ENCODE assay signal across 26 cellular contexts in the genomic region with DNA sequence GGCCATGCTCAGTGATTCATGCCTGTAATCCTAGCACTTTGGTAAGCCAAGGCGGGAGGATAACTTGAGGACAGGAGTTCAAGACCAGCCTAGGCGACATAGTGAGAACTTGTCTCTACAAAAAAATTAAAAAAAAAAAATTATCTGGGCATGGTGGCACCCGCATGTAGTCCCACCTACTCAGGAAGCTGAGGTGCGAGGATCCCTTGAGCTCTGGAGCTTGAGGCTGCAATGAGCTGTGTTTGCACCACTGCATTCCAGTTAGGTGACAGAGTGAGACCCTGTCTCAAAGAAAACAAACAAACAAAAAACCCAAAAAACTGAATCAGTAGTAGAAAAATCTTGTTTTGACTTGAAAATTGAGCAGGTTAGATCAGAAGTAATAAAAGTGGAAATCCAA.
DNase-seq lines count a peak whose midpoint lies in the region; ATAC-seq and TF ChIP-seq lines count a peak whose summit lies in the region.
"Had no signal": no experiment of that assay in that cellular context is flagged by ENCODE, and none has a peak within 500 bp of the region (broad histone marks: within the 10 kb centered on the region; RNA-seq: fewer than 3 reads in every experiment).

No MANE protein-coding gene starts in this region.

- H3K4me1 ChIP-seq in cardiac muscle cell (ENCODE audit: low read depth): peaks cover 86% of the 10 kb centered on the region
- H3K4me1 ChIP-seq in right cardiac atrium (ENCODE audit: control insufficient read depth, insufficient read depth, low read length): peaks cover 2% of the 10 kb centered on the region
- H3K4me1 ChIP-seq in ascending aorta: peaks cover 19 to 79% of the 10 kb centered on the region in 2 donors
- peaks cover 0 to 90% (median 38%) of the 10 kb centered on the region in 4 donors for H3K4me1 ChIP-seq in tibial artery
- H3K4me1 ChIP-seq: body of pancreas, psoas muscle had no signal

- over 99% methylated on average over 4 of the region's 4 CpGs for whole genome bisulfite sequencing in right cardiac atrium

- H3K4me1 Mint-ChIP-seq in nephron: peaks cover 78% of the 10 kb centered on the region

- ATAC-seq in right cardiac atrium (no peak), GM19397 (IDR thresholded peaks at IDR 0.05; ENCODE audit: unreplicated experiment) (no peak), HG02588 (IDR thresholded peaks at IDR 0.05; ENCODE audit: unreplicated experiment) (no peak), HG03175 (IDR thresholded peaks at IDR 0.05; ENCODE audit: unreplicated experiment) (no peak)
- ATAC-seq: activated naive CD4-positive, alpha-beta T cell treated with anti-CD3 and anti-CD28 coated beads, Interleukin-2, amount 50 U/mL, for 72 hours; body of pancreas; naive thymus-derived CD8-positive, alpha-beta T cell; psoas muscle had no signal

- intact Hi-C loops in right cardiac atrium (cut with DNase I) (no loop called here), ascending aorta (cut with DNase I) (no loop called here), tibial artery (cut with DNase I; ENCODE audit: low total_unique reads) (no loop called here)

- no peak overlapping the region for H3K4me3 Mint-ChIP-seq in nephron
- H3K4me3 Mint-ChIP-seq: dendritic cell treated with granulocyte-macrophage colony-stimulating factor and Interleukin-4, amounts not matched to agents 40 ng/mL and 50 ng/mL, for 4 days; naive thymus-derived CD8-positive, alpha-beta T cell; stimulated activated naive CD8-positive, alpha-beta T cell treated with anti-CD3 and anti-CD28 coated beads, Interleukin-15, Interleukin-2, amounts not matched to agents 100 ng/mL and 50 ng/mL, for 24 hours had no signal

- no peaks in the 10 kb centered on the region for H3K9me3 ChIP-seq in cardiac muscle cell (ENCODE audit: low read depth)
- H3K9me3 ChIP-seq in right cardiac atrium (ENCODE audit: control insufficient read depth, low read length): no peaks in the 10 kb centered on the region
- no peaks in the 10 kb centered on the region for H3K9me3 ChIP-seq in ascending aorta
- H3K9me3 ChIP-seq in tibial artery: no peaks in the 10 kb centered on the region
- H3K9me3 ChIP-seq: body of pancreas, psoas muscle had no signal

- H3K36me3 Mint-ChIP-seq in nephron (ENCODE audit: low read depth): no peaks in the 10 kb centered on the region
- H3K36me3 Mint-ChIP-seq: activated naive CD4-positive, alpha-beta T cell treated with anti-CD3 and anti-CD28 coated beads, Interleukin-2, amount 50 U/mL, for 72 hours had no signal

- H3K27me3 ChIP-seq in cardiac muscle cell (no peaks in the 10 kb centered on the region), right cardiac atrium (ENCODE audit: control insufficient read depth, insufficient read depth) (no peaks in the 10 kb centered on the region), ascending aorta (no peaks in the 10 kb centered on the region), tibial artery (no peaks in the 10 kb centered on the region)
- H3K27me3 ChIP-seq: body of pancreas had no signal

- no peak for TF ChIP-seq CTCF in cardiac muscle cell (IDR thresholded peaks at IDR 0.05; ENCODE audit: low read depth, low read length)
- TF ChIP-seq CTCF in ascending aorta (IDR thresholded peaks at IDR 0.05): no peak
- TF ChIP-seq CTCF in nephron (IDR thresholded peaks at IDR 0.05; ENCODE audit: unreplicated experiment in 3 of 3): no peak
- TF ChIP-seq CTCF in tibial artery (IDR thresholded peaks at IDR 0.05): no peak

- H3K9me3 Mint-ChIP-seq in nephron: no peaks in the 10 kb centered on the region
- H3K9me3 Mint-ChIP-seq: activated naive CD4-positive, alpha-beta T cell treated with anti-CD3 and anti-CD28 coated beads, Interleukin-2, amount 50 U/mL, for 72 hours; dendritic cell treated with granulocyte-macrophage colony-stimulating factor and Interleukin-4, amounts not matched to agents 40 ng/mL and 50 ng/mL, for 4 days; naive thymus-derived CD8-positive, alpha-beta T cell; stimulated activated naive CD8-positive, alpha-beta T cell treated with anti-CD3 and anti-CD28 coated beads, Interleukin-15, Interleukin-2, amounts not matched to agents 100 ng/mL and 50 ng/mL, for 24 hours had no signal

- H3K36me3 ChIP-seq in cardiac muscle cell: no peaks in the 10 kb centered on the region
- no peaks in the 10 kb centered on the region for H3K36me3 ChIP-seq in ascending aorta
- H3K36me3 ChIP-seq in tibial artery: no peaks in the 10 kb centered on the region

- DNase-seq in cardiac muscle cell (ENCODE audit: low read depth in 1 of 2, low spot score in 1 of 2) (no peak), right cardiac atrium (no peak), ascending aorta (ENCODE audit: low spot score in 2 of 2) (no peak), tibial artery (no peak)
- DNase-seq: 8988T; activated CD4-positive, alpha-beta T cell treated with anti-CD3 and anti-CD28 coated beads for 1 hour; activated T-cell treated with anti-CD3 and anti-CD28 coated beads, Interleukin-2, amount 50 U/mL, for 48 hours; body of pancreas; DMS79 treated with DMSO at 0.1 percent for 48 hours; erythroblast; foreskin melanocyte; kidney; naive thymus-derived CD8-positive, alpha-beta T cell; NCI-H2107; NCI-H524 treated with DMSO at 0.1 percent for 48 hours; psoas muscle; small intestine; stimulated activated CD4-positive, alpha-beta T cell treated with anti-CD3 and anti-CD28 coated beads, Interleukin-4, amount 100 ng/mL, for 1 hour had no signal

- H3K27ac ChIP-seq in cardiac muscle cell: peak overlapping the region; percentile 84
- H3K27ac ChIP-seq in right cardiac atrium (ENCODE audit: low read length): no peak overlapping the region
- peak overlapping the region; percentile 64 to 72 for H3K27ac ChIP-seq in ascending aorta
- H3K27ac ChIP-seq in tibial artery: peak overlapping the region; percentile 54 to 56
- H3K27ac ChIP-seq: body of pancreas, psoas muscle, RWPE1 had no signal

- H3K27ac Mint-ChIP-seq in nephron: peak overlapping the region; percentile 79 to 93 (median 88)
- H3K27ac Mint-ChIP-seq: activated naive CD4-positive, alpha-beta T cell treated with anti-CD3 and anti-CD28 coated beads, Interleukin-2, amount 50 U/mL, for 72 hours; dendritic cell treated with granulocyte-macrophage colony-stimulating factor and Interleukin-4, amounts not matched to agents 40 ng/mL and 50 ng/mL, for 4 days; naive thymus-derived CD8-positive, alpha-beta T cell; stimulated activated naive CD8-positive, alpha-beta T cell treated with anti-CD3 and anti-CD28 coated beads, Interleukin-15, Interleukin-2, amounts not matched to agents 100 ng/mL and 50 ng/mL, for 24 hours had no signal

- no peak overlapping the region for H3K4me3 ChIP-seq in cardiac muscle cell
- no peak overlapping the region for H3K4me3 ChIP-seq in right cardiac atrium (ENCODE audit: low read length)
- H3K4me3 ChIP-seq in ascending aorta: no peak overlapping the region
- no peak overlapping the region for H3K4me3 ChIP-seq in tibial artery
- H3K4me3 ChIP-seq: body of pancreas, psoas muscle had no signal

- no peaks in the 10 kb centered on the region for H3K27me3 Mint-ChIP-seq in nephron (ENCODE audit: low read depth)
